In the genomic region with DNA sequence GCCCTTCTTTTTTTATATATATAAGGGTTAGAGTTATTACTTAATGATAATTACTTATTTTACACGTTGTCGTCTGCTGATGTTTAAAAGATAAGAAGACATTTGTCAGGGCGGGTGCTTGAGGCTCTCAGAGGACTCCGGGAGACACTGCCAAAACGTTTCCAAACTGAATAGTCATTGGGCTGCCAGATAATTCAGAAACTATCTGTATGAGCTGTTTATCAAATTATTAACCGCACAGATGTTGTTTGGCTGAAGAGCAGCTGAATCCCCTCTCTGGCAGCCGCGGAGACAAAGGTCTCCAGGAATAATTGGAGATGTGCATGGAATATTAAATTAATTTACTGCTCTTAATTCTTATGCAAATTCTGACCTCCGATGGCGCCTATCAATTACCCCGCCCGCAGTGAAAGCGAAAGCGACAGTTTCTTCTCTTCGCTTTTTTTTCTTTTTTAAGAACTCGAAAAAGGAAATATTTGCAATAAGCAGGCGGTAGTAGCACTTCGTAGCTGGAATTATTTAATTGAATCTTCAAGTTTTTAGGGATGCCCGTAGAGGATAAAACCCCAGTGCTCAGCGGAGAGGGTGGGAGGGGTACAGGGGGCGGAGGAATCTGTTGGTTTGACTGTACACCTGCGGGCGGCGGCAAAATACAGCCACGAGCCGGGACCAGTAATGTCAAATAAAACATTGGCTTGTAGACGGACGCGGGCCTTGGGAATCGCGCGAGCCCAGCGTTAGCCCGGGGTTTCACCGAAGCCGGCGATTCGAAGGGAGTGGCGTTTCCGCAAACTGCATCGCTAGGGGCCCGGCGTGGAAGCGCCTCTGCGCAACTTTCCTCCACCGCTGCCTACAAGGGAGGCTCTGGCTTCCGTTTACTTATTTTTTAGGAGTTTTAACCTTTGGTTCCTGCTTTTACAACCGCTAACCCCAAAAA, we compare ENCODE assay signal across 8 cellular contexts. TPM values are rescaled to one million over a fixed set of nuclear protein-coding genes. Genes with fewer than 3 reads are reported as not detected.
DNase-seq lines count a peak whose midpoint lies in the region; ATAC-seq and TF ChIP-seq lines count a peak whose summit lies in the region.

No MANE protein-coding gene starts in this region.

- no peak overlapping the region for H3K14ac ChIP-seq in IMR-90 (replicated peaks; ENCODE audit: low read depth, low read length)

- CTCF ChIA-PET in A673 (lab: Charles Lee) (no interaction called here), IMR-90 (lab: Yijun Ruan, JAX) (interaction anchor here (0.7 kb wide), 1 partner anchor 51 kb away, joined by 3 read pairs; no protein-coding TSS in a partner anchor)

- H3K9me1 ChIP-seq in IMR-90 (ENCODE audit: insufficient read depth, low read length), result no peaks in the 10 kb centered on the region; the same call in 1 of the 2 replicates

- WGBS in IMR-90 (ENCODE audit: extremely low coverage in 2 of 2, insufficient read length in 1 of 2), 2 experiments, result 0% methylated on average over 4 of the region's 48 CpGs; no CpG with 5 or more reads in 1 of the 2 experiments
- 4 to 5% methylated on average over 20 to 48 of the region's 48 CpGs for WGBS in transverse colon (ENCODE audit: low coverage in 1 of 2), 2 donors

- H2BK120ac ChIP-seq in IMR-90 (ENCODE audit: low read depth, low read length), result no peak overlapping the region

- no peak overlapping the region for H2AK9ac ChIP-seq in IMR-90 (replicated peaks; ENCODE audit: low read depth, low read length, poor library complexity)

- peak overlapping the region; percentile 88 for H3K4me2 ChIP-seq in IMR-90 (ENCODE audit: low read depth, low read length)

- H3K4me1 ChIP-seq in A673 (ENCODE audit: insufficient read depth, low read length, poor library complexity, severe bottlenecking) (peaks cover 35% of the 10 kb centered on the region), IMR-90 (ENCODE audit: control insufficient read depth, insufficient read depth, low read length) (peaks cover 5% of the 10 kb centered on the region; the same call in 1 of the 2 replicates), mucosa of descending colon (ENCODE audit: low read depth) (peaks cover 31% of the 10 kb centered on the region), transverse colon (peaks cover 6 to 38% (median 35%) of the 10 kb centered on the region in 4 donors)

- no peak overlapping the region for H4K8ac ChIP-seq in IMR-90 (ENCODE audit: low read depth in 2 of 2, low read length in 2 of 2)

- no peaks in the 10 kb centered on the region for H4K20me1 ChIP-seq in IMR-90 (ENCODE audit: insufficient read depth, low read length)

- TF ChIP-seq POLR2A in IMR-90 (IDR thresholded peaks at IDR 0.05; ENCODE audit: low read depth, low read length), result no peak
- no peak for TF ChIP-seq POLR2A in transverse colon (IDR thresholded peaks at IDR 0.05)

- BruUV-seq in A673 (replicated peaks; lab: Mats Ljungman, UMichigan) (no TSS peak), IMR-90 (replicated peaks; lab: Mats Ljungman, UMichigan) (no TSS peak)

- no peak for TF ChIP-seq EP300 in transverse colon (IDR thresholded peaks at IDR 0.05; ENCODE audit: low read depth)

- peak; percentile 60 for DNase-seq in A673 (ENCODE audit: low spot score)
- peak; percentile 4 for DNase-seq in IMR-90
- DNase-seq in SW480 (ENCODE audit: low spot score), result peak; percentile 87
- DNase-seq in coronary artery (ENCODE audit: low spot score), result no peak
- DNase-seq in mucosa of descending colon, result peak; percentile 49 to 72 (median 66)
- DNase-seq in transverse colon, result peak; percentile 42

- H3K4me3 ChIP-seq in A673 (ENCODE audit: low read depth, low read length, poor library complexity, severe bottlenecking), result peak overlapping the region; percentile 43
- H3K4me3 ChIP-seq in IMR-90 (ENCODE audit: insufficient read depth, low read depth, low read length), result peak overlapping the region; percentile 30; the same call in 1 of the 2 replicates
- peak overlapping the region; percentile 69 for H3K4me3 ChIP-seq in coronary artery
- no peak overlapping the region for H3K4me3 ChIP-seq in mucosa of descending colon
- peak overlapping the region; percentile 8 to 57 (median 32) for H3K4me3 ChIP-seq in transverse colon

- H2BK20ac ChIP-seq in IMR-90 (ENCODE audit: low read depth, low read length), result no peak overlapping the region

- in situ Hi-C loops in IMR-90 (cut with MboI; ENCODE audit: low sequenced_read_pairs) (no loop called here), transverse colon (cut with MboI; ENCODE audit: low pct_ligation_motif_present in 1 of 4, low pct_unique_long_range_greater_than_20kb in 1 of 4, low sequenced_read_pairs in 3 of 4) (loop anchor here in 1 of 4 donors (25.0 kb wide), 1 partner anchor 412 kb away; the partner anchor contains the start of gene NKX2-2)

- intact Hi-C loops in A673 (cut with micrococcal nuclease; ENCODE audit: unreplicated experiment) (no loop called here), IMR-90 (cut with micrococcal nuclease) (no loop called here), mucosa of descending colon (cut with DNase I, micrococcal nuclease) (no loop called here), transverse colon (cut with DNase I; ENCODE audit: low total_unique reads) (no loop called here)

- no peak overlapping the region for H4K91ac ChIP-seq in IMR-90 (ENCODE audit: insufficient read depth, low read depth, low read length)

- H3K36me3 ChIP-seq in A673 (ENCODE audit: insufficient read depth, low read length, poor library complexity, severe bottlenecking) (no peaks in the 10 kb centered on the region), IMR-90 (ENCODE audit: control insufficient read depth, insufficient read depth, low read length) (no peaks in the 10 kb centered on the region), mucosa of descending colon (ENCODE audit: low read depth) (no peaks in the 10 kb centered on the region), transverse colon (no peaks in the 10 kb centered on the region)

- dilution Hi-C loops in IMR-90 (cut with HindIII; ENCODE audit: low sequenced_read_pairs, unreplicated experiment), result no loop called here

- H2BK15ac ChIP-seq in IMR-90 (ENCODE audit: low read depth, low read length), result no peak overlapping the region

- H3K9me3 ChIP-seq in A673 (ENCODE audit: low read depth, low read length, poor library complexity, severe bottlenecking) (no peaks in the 10 kb centered on the region), IMR-90 (ENCODE audit: control insufficient read depth, insufficient read depth, low read length) (peaks cover 5% of the 10 kb centered on the region), mucosa of descending colon (no peaks in the 10 kb centered on the region), transverse colon (no peaks in the 10 kb centered on the region)

- H3K9ac ChIP-seq in IMR-90 (ENCODE audit: low read depth, low read length), result no peak overlapping the region

- no peak for TF ChIP-seq CTCF in A673 (conservative IDR thresholded peaks at IDR 0.05; ENCODE audit: low read depth, low read length)
- TF ChIP-seq CTCF in IMR-90 (conservative IDR thresholded peaks at IDR 0.05; ENCODE audit: low read depth, low read length), result no peak
- no peak for TF ChIP-seq CTCF in coronary artery (IDR thresholded peaks at IDR 0.05)
- TF ChIP-seq CTCF in mucosa of descending colon (IDR thresholded peaks at IDR 0.05), result no peak
- no peak for TF ChIP-seq CTCF in transverse colon (IDR thresholded peaks at IDR 0.05)

- H3K27ac ChIP-seq in A673 (ENCODE audit: low read depth, low read length, poor library complexity, severe bottlenecking), result no peak overlapping the region
- H3K27ac ChIP-seq in IMR-90 (ENCODE audit: insufficient read depth, low read length), result no peak overlapping the region
- H3K27ac ChIP-seq in coronary artery, result no peak overlapping the region
- no peak overlapping the region for H3K27ac ChIP-seq in transverse colon

- POLR2A ChIA-PET in A673 (lab: Charles Lee; ENCODE audit: low non-redundant PET), result interaction anchor here (0.6 to 1.0 kb wide), 2 partner anchors 55 to 648 kb away, joined by 3 read pairs; no protein-coding TSS in a partner anchor
- POLR2A ChIA-PET in IMR-90 (lab: Charles Lee; ENCODE audit: unreplicated experiment), result no interaction called here

- no peaks in the 10 kb centered on the region for H3K79me1 ChIP-seq in IMR-90 (ENCODE audit: low read depth in 1 of 2, low read length in 2 of 2)

- no peak for TF ChIP-seq RAD21 in IMR-90 (IDR thresholded peaks at IDR 0.05; ENCODE audit: low read length)

- ATAC-seq in GM18858 (IDR thresholded peaks at IDR 0.05; ENCODE audit: unreplicated experiment), result peak; percentile 34
- peak; percentile 34; the same call in 1 of the 2 replicates for ATAC-seq in IMR-90 (ENCODE audit: low read depth)
- peak; percentile 66 for ATAC-seq in mucosa of descending colon
- no peak for ATAC-seq in HG03460 (IDR thresholded peaks at IDR 0.05; ENCODE audit: unreplicated experiment)

- H3K27me3 ChIP-seq in A673 (replicated peaks; ENCODE audit: insufficient read depth, low read depth, low read length, poor library complexity) (peaks cover 83% of the 10 kb centered on the region), IMR-90 (ENCODE audit: control insufficient read depth, insufficient read depth, low read length) (peaks cover 75% of the 10 kb centered on the region), transverse colon (peaks cover 95% of the 10 kb centered on the region)

- no peak overlapping the region for H2AFZ ChIP-seq in IMR-90 (replicated peaks; ENCODE audit: low read length, poor library complexity)

- no peak overlapping the region for H3K23ac ChIP-seq in IMR-90 (ENCODE audit: low read depth, low read length)

- H2AK5ac ChIP-seq in IMR-90 (ENCODE audit: low read depth, low read length), result no peak overlapping the region

- no peak overlapping the region for H3K18ac ChIP-seq in IMR-90 (ENCODE audit: low read depth, low read length)

- H3K4ac ChIP-seq in IMR-90 (ENCODE audit: low read depth, low read length), result no peak overlapping the region

- H2BK5ac ChIP-seq in IMR-90 (ENCODE audit: low read depth, low read length, poor library complexity, severe bottlenecking), result no peak overlapping the region

- no peak overlapping the region for H4K5ac ChIP-seq in IMR-90 (ENCODE audit: low read depth, low read length)

- no peak overlapping the region for H3K56ac ChIP-seq in IMR-90 (ENCODE audit: extremely low read depth, insufficient read depth, low read length)

TF ChIP-seq in IMR-90, 13 proteins besides CTCF, POLR2A, EP300 and RAD21 (continues in another document):
- TF ChIP-seq CEBPB (IDR thresholded peaks at IDR 0.05; ENCODE audit: low read depth, low read length), result no peak
- no peak for TF ChIP-seq RFX5 (IDR thresholded peaks at IDR 0.05; ENCODE audit: low read depth, low read length)

RNA-seq across cellular contexts. Expression of gene LINC00237, which starts 6.2 kb away (rescaled TPM):
- total RNA-seq in A673 (2021) (not detected in 2 replicates), IMR-90 (2012; rRNA removed) (not detected in 2 replicates), mucosa of descending colon (not detected), transverse colon (not detected)
- polyA plus RNA-seq in IMR-90 (2012; rRNA removed), result not detected in 2 replicates
- polyA plus RNA-seq in IMR-90 (2012; cell fraction: cytosol; rRNA removed), result not detected in 2 replicates
- not detected in 2 replicates for polyA plus RNA-seq in IMR-90 (2012; cell fraction: nucleus; rRNA removed; ENCODE audit: low replicate concordance)

RNA-seq across cellular contexts. Expression of gene KIZ, which starts 26.0 kb away (rescaled TPM):
- total RNA-seq in A673 (2021) (8.4 and 9.1 TPM in 2 replicates), IMR-90 (2012; rRNA removed) (14.0 and 15.6 TPM in 2 replicates), mucosa of descending colon (100 to 1,000 TPM in 1 of 3 donors, 10 to 100 TPM in 1, 1 to 10 TPM in 1; 9.4 to 114 (median 14.2) TPM), transverse colon (10 to 100 TPM; 24.3 to 95.9 (median 36.9) TPM)
- 7.8 and 9.9 TPM in 2 replicates for polyA plus RNA-seq in IMR-90 (2012; rRNA removed)
- 6.5 and 12.2 TPM in 2 replicates for polyA plus RNA-seq in IMR-90 (2012; cell fraction: cytosol; rRNA removed)
- 21.5 and 38.9 TPM in 2 replicates for polyA plus RNA-seq in IMR-90 (2012; cell fraction: nucleus; rRNA removed; ENCODE audit: low replicate concordance)
